ENCODE assay signal across 8 cellular contexts in genomic region chr1:223712856-223713494, GRCh38. TPM values are rescaled to one million over a fixed set of nuclear protein-coding genes. Genes with fewer than 3 reads are reported as not detected.
DNase-seq lines count a peak whose midpoint lies in the region; ATAC-seq, FAIRE-seq and TF ChIP-seq lines count a peak whose summit lies in the region.

No MANE protein-coding gene starts in this region.

- no peaks in the 10 kb centered on the region for H4K20me1 ChIP-seq in GM12878 (ENCODE audit: control insufficient read depth, insufficient read depth)

- H3K4me2 ChIP-seq in GM12878 (ENCODE audit: control insufficient read depth, insufficient read depth) = peak overlapping the region; percentile 99

- CTCF ChIA-PET in GM12878 (lab: Yijun Ruan, JAX) = interaction anchor here (3.1 kb wide), 1 partner anchor 37 kb away, joined by 25 read pairs; no protein-coding TSS in a partner anchor

- in situ Hi-C loops in GM12878 (cut with MboI) = no loop called here

- H3K4me3 ChIP-seq in SJSA1 (peak overlapping the region; percentile 98), GM12878 (peak overlapping the region; percentile 72)

- FAIRE-seq in GM12878 (lab: Jason Lieb, UNC) (no peak), H54 (lab: Jason Lieb, UNC) (no peak)

- POLR2A ChIA-PET in GM12878 (lab: Charles Lee) = no interaction called here

- DNase-seq in SJSA1 (ENCODE audit: low read depth in 1 of 2, low spot score in 2 of 2) = peak in 1 of 2 experiments; percentile 48
- DNase-seq in GM12878 (ENCODE audit: low read depth, low spot score) = no peak
- DNase-seq in iPS-NIHi11 (ENCODE audit: low spot score) = peak; percentile 56
- DNase-seq in stimulated activated CD4-positive, alpha-beta T cell treated with anti-CD3 and anti-CD28 coated beads, Interleukin-1b, Interleukin-23, amount 100 ng/mL, for 48 hours = peak; percentile 25
- DNase-seq in H54 (ENCODE audit: insufficient read length, low spot score) = no peak
- no peak for DNase-seq in DMS114 treated with DMSO at 0.1 percent for 48 hours (lab: John Stamatoyannopoulos, UW; ENCODE audit: unreplicated experiment)

- H3K9me3 ChIP-seq in SJSA1 (replicated peaks) = no peaks in the 10 kb centered on the region
- no peaks in the 10 kb centered on the region for H3K9me3 ChIP-seq in GM12878 (replicated peaks; ENCODE audit: control insufficient read depth, insufficient read depth, low read length)

- TF ChIP-seq RAD21 in GM12878 (IDR thresholded peaks at IDR 0.05; ENCODE audit: insufficient read depth, low read depth, low read length) = no peak

- H3K9ac ChIP-seq in GM12878 (ENCODE audit: control insufficient read depth, insufficient read depth, low read length) = peak overlapping the region; percentile 68; the same call in 1 of the 2 replicates

- RAD21 ChIA-PET in GM12878 (lab: Charles Lee; ENCODE audit: unreplicated experiment) = interaction anchor here (1.2 kb wide), 1 partner anchor 30 kb away, joined by 4 read pairs; no protein-coding TSS in a partner anchor

- WGBS in GM12878 (ENCODE audit: insufficient coverage, insufficient replicate concordance, low lambda C conversion rate, missing lambda C conversion rate) = under 1% methylated on average over 28 of the region's 40 CpGs

- H3K27me3 ChIP-seq in SJSA1 (replicated peaks) (no peaks in the 10 kb centered on the region), GM12878 (replicated peaks in 1 of 2; ENCODE audit: control insufficient read depth in 2 of 2, insufficient read depth in 2 of 2, low read length in 1 of 2) (no peaks in the 10 kb centered on the region)

- H3K36me3 ChIP-seq in SJSA1 (peaks cover 49% of the 10 kb centered on the region), GM12878 (ENCODE audit: control insufficient read depth in 2 of 2, insufficient read depth in 2 of 2, low read length in 1 of 2) (no peaks in the 10 kb centered on the region)

- intact Hi-C loops in GM12878 (cut with micrococcal nuclease; ENCODE audit: unreplicated experiment) = loop anchor here (1.0 to 5.0 kb wide), 2 partner anchors 36 to 619 kb away; partner anchors contain the start of gene NVL

- no peak for TF ChIP-seq POLR2A in GM12878 (IDR thresholded peaks at IDR 0.05; ENCODE audit: low read depth, low read length)
- TF ChIP-seq POLR2A in H54 (IDR thresholded peaks at IDR 0.05; ENCODE audit: low read depth, low read length) = no peak; the same call in 1 of the 2 replicates

- BruUV-seq in GM12878 (replicated peaks; lab: Mats Ljungman, UMichigan) = TSS peak; percentile 62

- H3K27ac ChIP-seq in SJSA1 (peak overlapping the region; percentile 92), GM12878 (ENCODE audit: control insufficient read depth, insufficient read depth) (0 out of 2 replicates have a peak overlapping the region, but pooled peaks have one; percentile 44)

- H3K4me1 ChIP-seq in SJSA1 (replicated peaks) = peaks cover 70% of the 10 kb centered on the region
- peaks cover 32% of the 10 kb centered on the region for H3K4me1 ChIP-seq in GM12878 (ENCODE audit: control insufficient read depth, insufficient read depth, low read length)

- ATAC-seq in GM18867 (IDR thresholded peaks at IDR 0.05; ENCODE audit: unreplicated experiment) = peak; percentile 36
- ATAC-seq in HG02763 (IDR thresholded peaks at IDR 0.05; ENCODE audit: unreplicated experiment) = peak; percentile 30
- peak; percentile 54 for ATAC-seq in GM12878

- no peak for TF ChIP-seq EP300 in GM12878 (IDR thresholded peaks at IDR 0.05; ENCODE audit: borderline replicate concordance in 1 of 2, control insufficient read depth in 1 of 2, low read depth in 2 of 2, low read length in 2 of 2)

- peak overlapping the region; percentile 76 for H2AFZ ChIP-seq in GM12878 (ENCODE audit: control insufficient read depth, low read depth, low read length)

- TF ChIP-seq CTCF in GM12878 (IDR thresholded peaks at IDR 0.05 in 2 of 3, conservative IDR thresholded peaks at IDR 0.05 in 1 of 3; ENCODE audit: control insufficient read depth in 2 of 3, extremely low read depth in 1 of 3, insufficient read depth in 1 of 3, low read depth in 3 of 3, low read length in 3 of 3) = no peak

- SMC1A ChIA-PET in GM12878 (lab: Charles Lee; ENCODE audit: uncharacterized antibody, unreplicated experiment) = interaction anchor here (1.2 kb wide), 1 partner anchor 36 kb away, joined by 5 read pairs; no protein-coding TSS in a partner anchor

- H3K79me2 ChIP-seq in GM12878 (ENCODE audit: control insufficient read depth, insufficient read depth, low read length) = no peaks in the 10 kb centered on the region; the same call in 1 of the 2 replicates

TF ChIP-seq in GM12878, 131 proteins besides CTCF, POLR2A, EP300 and RAD21 (continues in another document):
- TF ChIP-seq ZBTB33 (IDR thresholded peaks at IDR 0.05) (no peak), BCLAF1 (IDR thresholded peaks at IDR 0.05) (no peak), CREB1 (IDR thresholded peaks at IDR 0.05; ENCODE audit: low read depth) (no peak)

RNA-seq across cellular contexts. Expression of gene CAPN2, which starts 0.6 kb away (rescaled TPM):
- 143 and 155 TPM in 2 replicates for total RNA-seq in SJSA1 (2014; rRNA removed; shearing (Covaris generic))
- total RNA-seq in GM12878 (2013; cell fraction: nucleolus; rRNA removed) = 0.93 and 1.9 TPM in 2 replicates
- total RNA-seq in GM12878 (2014; rRNA removed) (12.2 and 16.3 TPM in 2 replicates), GM12878 (2014; rRNA removed; fragmentation: Illumina TruSeq; extraction: Trizol) (17.6 and 18.2 TPM in 2 replicates), GM12878 (2021) (17.9 and 18.9 TPM in 2 replicates)
- 12.0 TPM for polyA plus RNA-seq in GM12878 (2011; ENCODE audit: low read depth)
- polyA plus RNA-seq in GM12878 (2011; rRNA removed) (9.3 and 10.4 TPM in 2 replicates), GM12878 (2014; fragmentation: Illumina TruSeq; extraction: Trizol) (17.7 and 18.0 TPM in 2 replicates), GM12878 (2014; fragmentation: Nextera tagmentation; extraction: Ambion mirVana) (1 to 10 TPM; 6.0 to 8.2 TPM), GM12878 (2014; rRNA removed) (21.4 and 26.4 TPM in 2 replicates), GM12878 (2016; fragmentation: Nextera tagmentation; extraction: Ambion mirVana) (10 to 100 TPM; 15.7 to 16.9 TPM)
- polyA plus RNA-seq in GM12878 (2011; cell fraction: cytosol; rRNA removed) = 5.4 and 6.3 TPM in 2 replicates
- 20.0 and 22.4 TPM in 2 replicates for polyA plus RNA-seq in GM12878 (2011; cell fraction: nucleus; rRNA removed)
- polyA plus RNA-seq in GM12878 (2012) = 4.8 and 9.3 TPM in 2 replicates
- 8.2 and 10.8 TPM in 2 replicates for polyA minus RNA-seq in GM12878 (2011; rRNA and poly(A)+ RNA removed)
- 3.5 and 4.8 TPM in 2 replicates for polyA minus RNA-seq in GM12878 (2011; cell fraction: cytosol; rRNA and poly(A)+ RNA removed)
- polyA minus RNA-seq in GM12878 (2011; cell fraction: nucleus; rRNA and poly(A)+ RNA removed) = 4.1 and 9.7 TPM in 2 replicates

RNA-seq across cellular contexts. Expression of gene CAPN8, which starts 47.5 kb away (rescaled TPM):
- not detected in 2 replicates for total RNA-seq in SJSA1 (2014; rRNA removed; shearing (Covaris generic))
- 2.5 TPM in 2 replicates for total RNA-seq in GM12878 (2013; cell fraction: nucleolus; rRNA removed)
- total RNA-seq in GM12878 (2014; rRNA removed) (7.4 and 8.3 TPM in 2 replicates), GM12878 (2014; rRNA removed; fragmentation: Illumina TruSeq; extraction: Trizol) (6.4 and 7.3 TPM in 2 replicates), GM12878 (2021) (7.5 and 7.6 TPM in 2 replicates)
- 0.64 TPM for polyA plus RNA-seq in GM12878 (2011; ENCODE audit: low read depth)
- polyA plus RNA-seq in GM12878 (2011; rRNA removed) (9.8 and 13.5 TPM in 2 replicates), GM12878 (2014; fragmentation: Illumina TruSeq; extraction: Trizol) (8.4 and 8.6 TPM in 2 replicates), GM12878 (2014; fragmentation: Nextera tagmentation; extraction: Ambion mirVana) (10 to 100 TPM; 21.8 to 30.7 TPM), GM12878 (2014; rRNA removed) (10.7 and 11.0 TPM in 2 replicates), GM12878 (2016; fragmentation: Nextera tagmentation; extraction: Ambion mirVana) (10 to 100 TPM; 14.4 to 16.0 TPM)
- polyA plus RNA-seq in GM12878 (2011; cell fraction: cytosol; rRNA removed) = 11.4 and 14.2 TPM in 2 replicates
- polyA plus RNA-seq in GM12878 (2011; cell fraction: nucleus; rRNA removed) = 15.4 and 23.1 TPM in 2 replicates
- polyA plus RNA-seq in GM12878 (2012) = 0.66 TPM in 1 of 2 replicates, not detected in the other
- polyA minus RNA-seq in GM12878 (2011; rRNA and poly(A)+ RNA removed) = 3.0 and 5.3 TPM in 2 replicates
- not detected in 2 replicates for polyA minus RNA-seq in GM12878 (2011; cell fraction: cytosol; rRNA and poly(A)+ RNA removed)
- 1.1 and 2.9 TPM in 2 replicates for polyA minus RNA-seq in GM12878 (2011; cell fraction: nucleus; rRNA and poly(A)+ RNA removed)

Comparison
In these comparisons a context has a peak if more than half of its experiments do, and no peak if none do; other contexts are left out.
1. DNase-seq: peak in iPS-NIHi11 (single experiment) and stimulated activated CD4-positive, alpha-beta T cell treated with anti-CD3 and anti-CD28 coated beads, Interleukin-1b, Interleukin-23, amount 100 ng/mL, for 48 hours (single experiment); none in GM12878 (single experiment), H54 (single experiment) and DMS114 treated with DMSO at 0.1 percent for 48 hours (single experiment).
2. Peak in every context shown above with its lines, with median percentiles within 50 percentile points of each other: ATAC-seq.